8 cellular contexts compared by ENCODE assay signal in genomic region chrX:50813843-50814661, GRCh38. TPM values are rescaled to one million over a fixed set of nuclear protein-coding genes. Genes with fewer than 3 reads are reported as not detected.
A peak's percentile ranks its signal among the peaks of the same experiment; 100 is the strongest.
DNase-seq lines count a peak whose midpoint lies in the region; ATAC-seq, FAIRE-seq and TF ChIP-seq lines count a peak whose summit lies in the region.

Gene SHROOM4 (minus strand): TSS chrX:50814194. CDS start chrX:50814018, 176 bp downstream.

- FAIRE-seq in endothelial cell of umbilical vein (lab: Jason Lieb, UNC), result peak; percentile 92

- POLR2A ChIA-PET in endothelial cell of umbilical vein (lab: Charles Lee), result interaction anchor here (2.1 kb wide), 1 partner anchor 15 kb away, joined by 5 read pairs; no protein-coding TSS in a partner anchor

- H3K4me3 ChIP-seq in endothelial cell of umbilical vein (replicated peaks in 1 of 3; ENCODE audit: insufficient read depth in 1 of 3, low read depth in 1 of 3, low read length in 3 of 3), result peak within 1 kb of the TSS; percentile 51 to 63 (median 52)

- H3K4me1 Mint-ChIP-seq in activated naive CD4-positive, alpha-beta T cell treated with anti-CD3 and anti-CD28 coated beads, Interleukin-2, amount 50 U/mL, for 24 hours, result no peaks in the 10 kb centered on the region

- no peaks in the 10 kb centered on the region for H3K9me3 ChIP-seq in endothelial cell of umbilical vein (replicated peaks; ENCODE audit: control insufficient read depth, insufficient read depth, low read length)

- peak within 1 kb of the TSS; percentile 81 for H3K4me2 ChIP-seq in endothelial cell of umbilical vein (ENCODE audit: insufficient read depth, low read length)

- no peaks in the 10 kb centered on the region for H3K9me1 ChIP-seq in endothelial cell of umbilical vein (replicated peaks; ENCODE audit: control insufficient read depth, extremely low read depth, insufficient read depth, low read length)

- peak within 1 kb of the TSS; percentile 96 for H3K27ac ChIP-seq in endothelial cell of umbilical vein (ENCODE audit: insufficient read depth, low read depth, low read length)
- peak within 1 kb of the TSS; percentile 97 for H3K27ac ChIP-seq in temporal lobe (ENCODE audit: low read depth, low read length)

- H4K20me1 ChIP-seq in endothelial cell of umbilical vein (replicated peaks; ENCODE audit: control insufficient read depth, extremely low read depth, insufficient read depth, low read length), result no peaks in the 10 kb centered on the region

- no peak for DNase-seq in activated naive CD4-positive, alpha-beta T cell treated with Interleukin-2 at 50 U/mL for 16 hours
- peak; percentile 90 for DNase-seq in endothelial cell of umbilical vein (ENCODE audit: low read depth, low spot score)
- DNase-seq in lung microvascular endothelial cell (ENCODE audit: low read depth in 2 of 2), result peak; percentile 40 to 70
- no peak for DNase-seq in NCI-H69 (lab: John Stamatoyannopoulos, UW)
- no peak for DNase-seq in cerebellum (ENCODE audit: low spot score)

- peak within 1 kb of the TSS; percentile 80 for H2AFZ ChIP-seq in endothelial cell of umbilical vein (ENCODE audit: low read depth, low read length)

- H3K9ac ChIP-seq in endothelial cell of umbilical vein (replicated peaks; ENCODE audit: extremely low read depth, insufficient read depth, low read length), result peak within 1 kb of the TSS; percentile 89

- H3K27ac Mint-ChIP-seq in activated naive CD4-positive, alpha-beta T cell treated with anti-CD3 and anti-CD28 coated beads, Interleukin-2, amount 50 U/mL, for 24 hours, result no peak within 1 kb of the TSS

- intact Hi-C loops in endothelial cell of umbilical vein (cut with micrococcal nuclease), result loop anchor here (1.0 to 2.0 kb wide), 4 partner anchors 15 to 89 kb away; no protein-coding TSS in a partner anchor

- no peaks in the 10 kb centered on the region for H3K36me3 Mint-ChIP-seq in activated naive CD4-positive, alpha-beta T cell treated with anti-CD3 and anti-CD28 coated beads, Interleukin-2, amount 50 U/mL, for 24 hours

- peaks cover 22% of the 10 kb centered on the region for H3K4me1 ChIP-seq in endothelial cell of umbilical vein (ENCODE audit: control insufficient read depth, extremely low read depth, insufficient read depth, low read length)

- no peak for ATAC-seq in HG02870 (IDR thresholded peaks at IDR 0.05; ENCODE audit: unreplicated experiment)

- BruUV-seq in endothelial cell of umbilical vein (replicated peaks; lab: Mats Ljungman, UMichigan), result no TSS peak

- no peak for TF ChIP-seq CTCF in endothelial cell of umbilical vein (IDR thresholded peaks at IDR 0.05; ENCODE audit: extremely low read depth in 1 of 2, insufficient read depth in 1 of 2, low read depth in 1 of 2, low read length in 2 of 2)

- dilution Hi-C loops in endothelial cell of umbilical vein (cut with MboI; ENCODE audit: extremely low pct_ligation_motif_present, low sequenced_read_pairs), result no loop called here

- no peaks in the 10 kb centered on the region for H3K36me3 ChIP-seq in endothelial cell of umbilical vein (ENCODE audit: control insufficient read depth in 2 of 2, extremely low read depth in 1 of 2, insufficient read depth in 2 of 2, low read length in 2 of 2)

- no peaks in the 10 kb centered on the region for H3K27me3 ChIP-seq in endothelial cell of umbilical vein (ENCODE audit: control insufficient read depth in 2 of 2, insufficient read depth in 2 of 2, low read length in 2 of 2)

- peak within 1 kb of the TSS; percentile 23 for H3K4me3 Mint-ChIP-seq in activated naive CD4-positive, alpha-beta T cell treated with anti-CD3 and anti-CD28 coated beads, Interleukin-2, amount 50 U/mL, for 24 hours

- TF ChIP-seq POLR2A in endothelial cell of umbilical vein (IDR thresholded peaks at IDR 0.05; ENCODE audit: low read depth, low read length), result no peak

- peaks cover 23% of the 10 kb centered on the region for H3K79me2 ChIP-seq in endothelial cell of umbilical vein (ENCODE audit: control insufficient read depth, insufficient read depth, low read length)

- H3K27me3 Mint-ChIP-seq in activated naive CD4-positive, alpha-beta T cell treated with anti-CD3 and anti-CD28 coated beads, Interleukin-2, amount 50 U/mL, for 24 hours, result peaks cover 24% of the 10 kb centered on the region

- CTCF ChIA-PET in endothelial cell of umbilical vein (lab: Charles Lee), result interaction anchor here (0.7 to 3.1 kb wide), 5 partner anchors 12 to 90 kb away, joined by 3 to 14 read pairs (median 4); no protein-coding TSS in a partner anchor

- H3K9me3 Mint-ChIP-seq in activated naive CD4-positive, alpha-beta T cell treated with anti-CD3 and anti-CD28 coated beads, Interleukin-2, amount 50 U/mL, for 24 hours, result no peaks in the 10 kb centered on the region

TF ChIP-seq in endothelial cell of umbilical vein, 7 proteins besides CTCF, POLR2A, EP300 and RAD21:
- TF ChIP-seq MAX (IDR thresholded peaks at IDR 0.05; ENCODE audit: insufficient read depth, insufficient read length) (no peak), POLR2AphosphoS5 (IDR thresholded peaks at IDR 0.05; ENCODE audit: insufficient read depth, low read depth, low read length) (no peak), FOS (IDR thresholded peaks at IDR 0.05; ENCODE audit: borderline replicate concordance, insufficient read depth, low read length) (no peak), EZH2 (IDR thresholded peaks at IDR 0.05; ENCODE audit: borderline replicate concordance, low read depth, low read length, severe bottlenecking) (no peak), MYC (IDR thresholded peaks at IDR 0.05; ENCODE audit: low read depth, low read length) (no peak), GATA2 (IDR thresholded peaks at IDR 0.05; ENCODE audit: insufficient read depth, insufficient read length, low read depth, low read length) (no peak), JUN (IDR thresholded peaks at IDR 0.05; ENCODE audit: borderline replicate concordance, insufficient read depth, insufficient read length, low read depth) (no peak)

RNA-seq across cellular contexts. Expression of gene SHROOM4, which starts in this region (rescaled TPM):
- total RNA-seq in endothelial cell of umbilical vein (57.5 and 58.7 TPM in 2 replicates), lung microvascular endothelial cell (22.9 and 27.6 TPM in 2 replicates), temporal lobe (2.0 TPM), cerebellum (3.7 TPM)
- 29.7 and 29.8 TPM in 2 replicates for polyA plus RNA-seq in endothelial cell of umbilical vein
- 25.0 and 28.6 TPM in 2 replicates for polyA plus RNA-seq in endothelial cell of umbilical vein (2011; cell fraction: cytosol; rRNA removed)
- 68.3 and 70.6 TPM in 2 replicates for polyA plus RNA-seq in endothelial cell of umbilical vein (2011; cell fraction: nucleus; rRNA removed)
- polyA plus RNA-seq in endothelial cell of umbilical vein (2012), result 22.9 and 24.3 TPM in 2 replicates
- 102 and 110 TPM in 2 replicates for polyA minus RNA-seq in endothelial cell of umbilical vein
- polyA minus RNA-seq in endothelial cell of umbilical vein (2011; cell fraction: cytosol; rRNA and poly(A)+ RNA removed), result not detected
- polyA minus RNA-seq in endothelial cell of umbilical vein (2011; cell fraction: nucleus; rRNA and poly(A)+ RNA removed), result 66.5 and 84.4 TPM in 2 replicates

Comparison
In these comparisons a context has a peak if more than half of its experiments do, and no peak if none do; other contexts are left out.
1. DNase-seq: peak in endothelial cell of umbilical vein (single experiment) and lung microvascular endothelial cell (2 of 2); none in activated naive CD4-positive, alpha-beta T cell treated with Interleukin-2 at 50 U/mL for 16 hours (single experiment), NCI-H69 (single experiment) and cerebellum (single experiment).